ENCODE assay signal across 18 cellular contexts in the genomic region with DNA sequence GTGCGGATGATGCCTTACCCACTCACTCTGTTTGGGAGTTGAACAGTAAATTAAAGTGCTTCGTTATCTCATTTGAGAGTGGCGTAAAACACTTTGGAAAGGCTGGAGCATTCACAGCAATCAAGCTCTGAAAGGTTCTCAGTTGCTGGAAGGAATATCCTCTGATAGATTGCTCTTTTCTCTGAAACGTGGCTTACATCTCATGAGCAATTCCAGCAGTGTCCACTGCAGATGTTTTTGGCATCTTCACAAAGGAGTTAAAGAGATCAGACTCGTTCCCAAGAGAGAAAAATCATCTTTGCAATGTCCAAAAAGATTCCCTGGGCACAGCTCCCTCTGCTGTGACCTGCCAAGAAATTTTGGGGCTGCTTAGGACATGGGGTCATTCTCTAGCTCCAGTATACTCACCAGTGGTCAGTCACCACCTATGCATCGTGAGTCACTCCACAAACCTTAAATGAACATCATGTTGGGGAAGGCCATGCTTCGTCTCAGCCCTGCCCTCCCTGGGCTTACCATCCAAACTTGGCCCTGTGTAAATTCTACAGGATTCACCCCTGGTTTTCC. TPM values are rescaled to one million over a fixed set of nuclear protein-coding genes. Genes with fewer than 3 reads are reported as not detected.
"Had no signal": no experiment of that assay in that cellular context is flagged by ENCODE, and none has a peak within 500 bp of the region (broad histone marks: within the 10 kb centered on the region; RNA-seq: fewer than 3 reads in every experiment).

No MANE protein-coding gene starts in this region.

RNA-seq across cellular contexts. Expression of a gene that starts 46.9 kb away (rescaled TPM):
- total RNA-seq: colonic mucosa, dermis microvascular lymphatic vessel endothelial cell, endodermal cell, esophagus mucosa, esophagus squamous epithelium, gastrocnemius medialis, glomerular endothelial cell, heart right ventricle, kidney epithelial cell, left colon, left lobe of liver, left ventricle myocardium superior, lower leg skin, lower lobe of right lung, lung microvascular endothelial cell, mesenteric fat pad, mucosa of descending colon had no signal
- polyA plus RNA-seq: heart right ventricle, keratinocyte had no signal
